In genomic region chr5:163770625-163771024, GRCh38 we compare ENCODE assay signal across 17 cellular contexts.
DNase-seq lines count a peak whose midpoint lies in the region; ATAC-seq, FAIRE-seq and TF ChIP-seq lines count a peak whose summit lies in the region.
"Had no signal": no experiment of that assay in that cellular context is flagged by ENCODE, and none has a peak within 500 bp of the region (broad histone marks: within the 10 kb centered on the region; RNA-seq: fewer than 3 reads in every experiment).

No MANE protein-coding gene starts in this region.

- no peaks in the 10 kb centered on the region for H3K9me3 ChIP-seq in HepG2 (ENCODE audit: low read length)
- no peaks in the 10 kb centered on the region for H3K9me3 ChIP-seq in right lobe of liver
- H3K9me3 ChIP-seq in WERI-Rb-1 (ENCODE audit: severe bottlenecking): peaks cover 3% of the 10 kb centered on the region

- TF ChIP-seq POLR2A in HepG2 (IDR thresholded peaks at IDR 0.05; ENCODE audit: insufficient read depth in 1 of 2, low read depth in 2 of 2, low read length in 2 of 2) (no peak), right lobe of liver (IDR thresholded peaks at IDR 0.05) (no peak)

- H4K20me1 ChIP-seq in HepG2 (ENCODE audit: insufficient read depth, low read length): no peaks in the 10 kb centered on the region

- no peak overlapping the region for H3K27ac ChIP-seq in HepG2 (ENCODE audit: extremely low read length, insufficient read depth, low read length)
- no peak overlapping the region for H3K27ac ChIP-seq in right lobe of liver
- no peak overlapping the region for H3K27ac ChIP-seq in WERI-Rb-1

- TF ChIP-seq EP300 in HepG2 (IDR thresholded peaks at IDR 0.05; ENCODE audit: low read depth in 2 of 2, low read length in 2 of 2): no peak
- no peak for TF ChIP-seq EP300 in HepG2 (CRISPR knock-in tag; IDR thresholded peaks at IDR 0.05; ENCODE audit: borderline replicate concordance)

- CTCF ChIA-PET in HepG2 (lab: Yijun Ruan, JAX; ENCODE audit: low intra/inter-chr PET ratio, low total read pairs): no interaction called here

- H3K36me3 ChIP-seq in HepG2 (replicated peaks in 1 of 2; ENCODE audit: control insufficient read depth in 1 of 2, insufficient read depth in 2 of 2, low read length in 2 of 2) (no peaks in the 10 kb centered on the region), right lobe of liver (no peaks in the 10 kb centered on the region), WERI-Rb-1 (no peaks in the 10 kb centered on the region)

- H3K4me2 ChIP-seq in HepG2 (ENCODE audit: low read depth, low read length): no peak overlapping the region
- H3K4me2 ChIP-seq: GM23338 had no signal

- no peak overlapping the region for H2AFZ ChIP-seq in HepG2 (ENCODE audit: low read length)

- ATAC-seq in HepG2 (no peak), right lobe of liver (no peak), HG03442 (IDR thresholded peaks at IDR 0.05; ENCODE audit: unreplicated experiment) (no peak)
- ATAC-seq: CD8-positive, alpha-beta T cell; GM23338 had no signal

- no peaks in the 10 kb centered on the region for H3K4me1 ChIP-seq in HepG2 (ENCODE audit: insufficient read depth, low read length)
- H3K4me1 ChIP-seq in right lobe of liver: no peaks in the 10 kb centered on the region

- no peaks in the 10 kb centered on the region; a peak in 1 of 5 replicates for H3K27me3 ChIP-seq in HepG2 (ENCODE audit: control insufficient read depth in 1 of 2, insufficient read depth in 2 of 2, low read length in 2 of 2)
- no peaks in the 10 kb centered on the region for H3K27me3 ChIP-seq in right lobe of liver
- H3K27me3 ChIP-seq in WERI-Rb-1 (ENCODE audit: insufficient read depth, low read depth, severe bottlenecking): no peaks in the 10 kb centered on the region

- TF ChIP-seq CTCF in HepG2 (CRISPR knock-in tag; IDR thresholded peaks at IDR 0.05) (no peak), right lobe of liver (IDR thresholded peaks at IDR 0.05) (no peak), WERI-Rb-1 (IDR thresholded peaks at IDR 0.05; ENCODE audit: low read depth, low read length) (no peak)

- intact Hi-C loops in HepG2 (cut with micrococcal nuclease; ENCODE audit: unreplicated experiment) (no loop called here), right lobe of liver (cut with DNase I) (no loop called here)

- WGBS in HepG2 (ENCODE audit: low lambda C conversion rate): 0% methylated on average over 2 of the region's 2 CpGs
- WGBS in right lobe of liver (ENCODE audit: insufficient coverage, low coverage, low lambda C conversion rate, missing lambda C conversion rate): 25% methylated on average over 2 of the region's 2 CpGs

- H3K4me3 ChIP-seq in HepG2 (replicated peaks in 1 of 3; ENCODE audit: insufficient read depth in 1 of 3, low read depth in 2 of 3, low read length in 3 of 3) (no peak overlapping the region), right lobe of liver (no peak overlapping the region), WERI-Rb-1 (ENCODE audit: low read depth, low read length) (no peak overlapping the region)
- H3K4me3 ChIP-seq: GM23338 had no signal

- FAIRE-seq in HepG2 (lab: Jason Lieb, UNC): no peak
- FAIRE-seq: D721Med, G401.6, GM12892 had no signal

- no peak overlapping the region for H3K9ac ChIP-seq in HepG2 (ENCODE audit: insufficient read depth, low read depth, low read length)

- in situ Hi-C loops in HepG2 (cut with HindIII; ENCODE audit: extremely low pct_ligation_motif_present, low pct_unique_long_range_greater_than_20kb): no loop called here

- POLR2A ChIA-PET in HepG2 (lab: Yijun Ruan, JAX): no interaction called here

- DNase-seq in HepG2 (ENCODE audit: low spot score) (no peak), right lobe of liver (no peak), WERI-Rb-1 (peak; percentile 38), myocyte (ENCODE audit: low read depth) (peak; percentile 21), A172 (ENCODE audit: low spot score) (no peak), GM03348 (ENCODE audit: low spot score) (no peak)
- DNase-seq: CD8-positive, alpha-beta T cell; COR-L47; DMS153; DMS79 treated with DMSO at 0.1 percent for 48 hours; EL; H7 had no signal

- no peaks in the 10 kb centered on the region for H3K79me2 ChIP-seq in HepG2 (ENCODE audit: insufficient read depth, low read length)

- no peak for TF ChIP-seq RAD21 in HepG2 (CRISPR knock-in tag; IDR thresholded peaks at IDR 0.05)

- BruUV-seq in HepG2 (replicated peaks; lab: Mats Ljungman, UMichigan): no TSS peak

TF ChIP-seq in HepG2, 621 proteins besides CTCF, POLR2A, EP300 and RAD21:
- no peak for TF ChIP-seq HMGXB3 (CRISPR knock-in tag; IDR thresholded peaks at IDR 0.05; ENCODE audit: borderline replicate concordance)
- TF ChIP-seq ZNF639 (CRISPR knock-in tag; conservative IDR thresholded peaks at IDR 0.05): no peak
- TF ChIP-seq MAFK (conservative IDR thresholded peaks at IDR 0.05 in 1 of 2, IDR thresholded peaks at IDR 0.05 in 1 of 2; ENCODE audit: low read length in 2 of 2): peak in 1 of 2 experiments; percentile 19; a peak in 1 of 4 replicates
- no peak for TF ChIP-seq HDAC2 (CRISPR knock-in tag; IDR thresholded peaks at IDR 0.05)
- TF ChIP-seq TAF15 (IDR thresholded peaks at IDR 0.05; ENCODE audit: low read depth, low read length, poor library complexity, severe bottlenecking): no peak
- TF ChIP-seq POGK (CRISPR knock-in tag; conservative IDR thresholded peaks at IDR 0.05): no peak
- TF ChIP-seq MAFF (IDR thresholded peaks at IDR 0.05; ENCODE audit: low read depth, low read length): peak; percentile 3; the same call in 1 of the 2 replicates
- TF ChIP-seq ZKSCAN8 (CRISPR knock-in tag; IDR thresholded peaks at IDR 0.05; ENCODE audit: borderline replicate concordance): no peak
- no peak for TF ChIP-seq TARDBP (CRISPR knock-in tag; IDR thresholded peaks at IDR 0.05)

Comparison
In these comparisons a context has a peak if more than half of its experiments do, and no peak if none do; other contexts are left out.
1. DNase-seq: peak in WERI-Rb-1 (single experiment) and myocyte (single experiment); none in HepG2 (single experiment), right lobe of liver (0 of 3), A172 (single experiment) and GM03348 (single experiment).